ENCODE assay signal across 8 cellular contexts in genomic region chr3:16187213-16187790, GRCh38. TPM values are rescaled to one million over a fixed set of nuclear protein-coding genes. Genes with fewer than 3 reads are reported as not detected.
"Had no signal": no experiment of that assay in that cellular context is flagged by ENCODE, and none has a peak within 500 bp of the region (broad histone marks: within the 10 kb centered on the region; RNA-seq: fewer than 3 reads in every experiment).

No MANE protein-coding gene starts in this region.

- H3K27ac ChIP-seq: HL-60 had no signal

- H3K4me3 Mint-ChIP-seq: GM23338, H9, IgD-negative memory B cell had no signal

- H3K27ac Mint-ChIP-seq: GM23338, H9, IgD-negative memory B cell had no signal

- H3K36me3 Mint-ChIP-seq: IgD-negative memory B cell had no signal

- H3K4me2 ChIP-seq: GM23338 had no signal

- H3K9me3 Mint-ChIP-seq: GM23338, H9, IgD-negative memory B cell had no signal

- H3K4me3 ChIP-seq: GM23338 had no signal

- H2AFZ ChIP-seq: GM23338 had no signal

- H3K4me1 Mint-ChIP-seq: GM23338, H9, IgD-negative memory B cell had no signal

- ATAC-seq: GM23338, HepG2 had no signal

- DNase-seq: H9, HCEC 1CT, KBM-7 had no signal

RNA-seq across cellular contexts. Expression of gene GALNT15, which starts 12.8 kb away (rescaled TPM):
- total RNA-seq: H1 had no signal
- polyA plus RNA-seq: IgD-negative memory B cell had no signal
